Comparison of ENCODE assay signal across 31 cellular contexts in the genomic region with DNA sequence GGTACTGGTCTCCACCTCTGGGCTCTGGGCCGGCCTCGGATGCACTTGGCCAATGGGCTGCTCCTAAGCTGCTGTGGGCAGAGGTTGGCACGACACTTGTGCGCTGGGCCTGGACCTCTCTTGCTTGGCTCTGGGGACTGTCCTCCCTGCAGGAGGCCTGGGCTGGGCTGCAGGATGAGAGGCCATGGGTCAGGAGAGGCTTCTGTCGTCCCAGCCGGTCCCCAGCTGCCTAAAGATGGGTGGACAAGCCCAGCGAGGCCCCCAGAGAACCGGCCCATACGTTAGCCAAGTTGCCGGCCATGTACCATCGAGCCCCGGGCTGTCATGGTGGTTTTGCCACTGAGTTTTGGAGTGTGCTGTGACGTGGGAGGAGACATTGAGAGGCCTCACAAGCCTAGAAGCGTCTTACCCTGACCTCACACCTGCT. TPM values are rescaled to one million over a fixed set of nuclear protein-coding genes. Genes with fewer than 3 reads are reported as not detected.
"Had no signal": no experiment of that assay in that cellular context is flagged by ENCODE, and none has a peak within 500 bp of the region (broad histone marks: within the 10 kb centered on the region; RNA-seq: fewer than 3 reads in every experiment).

No MANE protein-coding gene starts in this region.

- H3K4me3 ChIP-seq: neural progenitor cell, ovary, psoas muscle, right lobe of liver, sigmoid colon, stomach, thoracic aorta, thyroid gland, tibial nerve, upper lobe of left lung, vagina had no signal

- FAIRE-seq: small intestine had no signal

- H3K4me1 ChIP-seq: parathyroid adenoma, psoas muscle, right lobe of liver, vagina had no signal

- H3K9ac ChIP-seq: neural progenitor cell, parathyroid adenoma had no signal

- H3K27me3 ChIP-seq: neural progenitor cell, ovary, right lobe of liver, thyroid gland, vagina had no signal

- H3K4me1 Mint-ChIP-seq: nephron had no signal

- DNase-seq: naive thymus-derived CD4-positive, alpha-beta T cell; natural killer cell; nucleus accumbens; ovary; posterior cingulate gyrus; psoas muscle; right cardiac atrium; right lobe of liver; sigmoid colon; small intestine; stimulated activated CD4-positive, alpha-beta T cell treated with anti-CD3 and anti-CD28 coated beads, Interleukin-15, amount 100 ng/mL, for 24 hours; stimulated activated CD4-positive, alpha-beta T cell treated with anti-CD3 and anti-CD28 coated beads, Interleukin-2, amount 100 ng/mL, for 24 hours; stimulated activated CD4-positive, alpha-beta T cell treated with anti-CD3 and anti-CD28 coated beads, Interleukin-2, amount 100 ng/mL, for 48 hours; stimulated activated CD4-positive, alpha-beta T cell treated with anti-CD3 and anti-CD28 coated beads, Interleukin-4, amount 100 ng/mL, for 24 hours; stimulated activated naive CD4-positive, alpha-beta T cell treated with Interleukin-2 at 50 U/mL for 16 hours; stomach; thyroid gland; trophoblast cell had no signal

- H3K36me3 ChIP-seq: neural progenitor cell, neutrophil, ovary, right lobe of liver, sigmoid colon, stomach, thoracic aorta, thyroid gland, upper lobe of left lung, vagina had no signal

- H3K36me3 Mint-ChIP-seq: naive thymus-derived CD4-positive, alpha-beta T cell; natural killer cell; neural progenitor cell; stimulated activated memory B cell treated with anti-CD40 and anti-IgM and Interleukin-4, amounts not matched to agents 10 μg/mL and 1 μg/mL and 100 μg/mL, for 72 hours had no signal

- H3K9me3 ChIP-seq: neutrophil, ovary, psoas muscle, right lobe of liver, sigmoid colon, stomach, thoracic aorta, thyroid gland, tibial nerve, upper lobe of left lung, vagina had no signal

- ATAC-seq: naive thymus-derived CD4-positive, alpha-beta T cell; natural killer cell; psoas muscle; right cardiac atrium; right lobe of liver; stimulated activated memory B cell treated with anti-CD40 and anti-IgM and Interleukin-4, amounts not matched to agents 10 μg/mL and 1 μg/mL and 100 μg/mL, for 72 hours had no signal

- H2AFZ ChIP-seq: neural progenitor cell, parathyroid adenoma had no signal

- H3K27ac Mint-ChIP-seq: natural killer cell; nephron; neural progenitor cell; progenitor cell of endocrine pancreas; stimulated activated memory B cell treated with anti-CD40 and anti-IgM and Interleukin-4, amounts not matched to agents 10 μg/mL and 1 μg/mL and 100 μg/mL, for 72 hours; stimulated activated naive CD8-positive, alpha-beta T cell treated with anti-CD3 and anti-CD28 coated beads, Interleukin-15, Interleukin-2, amounts not matched to agents 100 ng/mL and 50 ng/mL, for 24 hours had no signal

- H3K79me2 ChIP-seq: parathyroid adenoma had no signal

- H3K4me3 Mint-ChIP-seq: naive thymus-derived CD4-positive, alpha-beta T cell; natural killer cell; nephron; neural progenitor cell; stimulated activated memory B cell treated with anti-CD40 and anti-IgM and Interleukin-4, amounts not matched to agents 10 μg/mL and 1 μg/mL and 100 μg/mL, for 72 hours; stimulated activated naive CD8-positive, alpha-beta T cell treated with anti-CD3 and anti-CD28 coated beads, Interleukin-15, Interleukin-2, amounts not matched to agents 100 ng/mL and 50 ng/mL, for 24 hours had no signal

- H3K9me3 Mint-ChIP-seq: naive thymus-derived CD4-positive, alpha-beta T cell; natural killer cell; nephron; neural progenitor cell; stimulated activated memory B cell treated with anti-CD40 and anti-IgM and Interleukin-4, amounts not matched to agents 10 μg/mL and 1 μg/mL and 100 μg/mL, for 72 hours; stimulated activated naive CD8-positive, alpha-beta T cell treated with anti-CD3 and anti-CD28 coated beads, Interleukin-15, Interleukin-2, amounts not matched to agents 100 ng/mL and 50 ng/mL, for 24 hours had no signal

- H3K4me2 ChIP-seq: neural progenitor cell had no signal

- H3K27ac ChIP-seq: neural progenitor cell, neutrophil, ovary, parathyroid adenoma, psoas muscle, right lobe of liver, sigmoid colon, stomach, thoracic aorta, thyroid gland, tibial nerve, upper lobe of left lung, vagina had no signal

RNA-seq across cellular contexts. Expression of a gene that starts 1.6 kb away (rescaled TPM):
- total RNA-seq: naive thymus-derived CD4-positive, alpha-beta T cell; right lobe of liver; skeletal muscle tissue; thoracic aorta; vagina had no signal
- polyA plus RNA-seq: naive thymus-derived CD4-positive, alpha-beta T cell; neural cell had no signal
